In the genomic region with DNA sequence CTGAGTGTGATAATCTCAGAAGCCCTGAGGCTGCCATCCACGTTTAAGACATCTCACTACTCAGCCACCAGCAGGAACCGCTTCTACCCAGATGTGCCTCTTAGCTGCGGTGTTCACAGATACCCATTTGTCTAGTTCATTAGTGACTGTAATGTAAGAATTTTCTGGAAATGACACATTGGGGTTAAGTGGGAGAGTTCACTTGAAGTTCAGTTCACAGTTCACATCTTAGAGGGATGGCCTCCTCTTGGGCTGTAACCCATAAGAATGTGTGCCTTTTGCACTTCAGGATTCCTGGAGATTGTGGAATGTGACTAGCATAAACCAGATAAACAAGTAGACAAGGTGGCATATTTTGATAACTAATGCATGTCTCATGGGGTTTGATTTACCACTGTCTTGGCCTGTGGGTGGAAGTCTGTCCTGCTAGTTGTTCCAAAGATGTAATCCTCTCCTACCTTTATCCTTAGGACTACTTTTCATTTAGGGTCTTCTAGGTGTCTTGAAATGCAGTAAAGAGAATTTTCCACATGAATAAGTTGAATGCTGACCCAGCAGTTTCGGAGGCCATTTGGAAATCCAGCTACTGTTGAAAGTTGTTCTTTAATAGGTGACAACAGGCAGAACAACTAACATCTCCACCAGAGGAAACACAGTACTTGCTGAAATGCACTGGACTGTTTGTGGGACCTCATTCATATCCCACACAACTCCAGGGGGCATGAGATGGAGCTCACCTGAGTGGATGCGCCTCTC, we compare ENCODE assay signal across 18 cellular contexts.
"Had no signal": no experiment of that assay in that cellular context is flagged by ENCODE, and none has a peak within 500 bp of the region (broad histone marks: within the 10 kb centered on the region; RNA-seq: fewer than 3 reads in every experiment).

No MANE protein-coding gene starts in this region.

- ATAC-seq: heart right ventricle; left colon; stimulated activated naive CD8-positive, alpha-beta T cell treated with anti-CD3 and anti-CD28 coated beads, Interleukin-15, Interleukin-2, amounts not matched to agents 100 U/mL and 50 U/mL, for 24 hours had no signal

- H3K27ac ChIP-seq: heart right ventricle, lower lobe of right lung, tibial artery had no signal

- H3K4me3 ChIP-seq: heart right ventricle, lower lobe of right lung, tibial artery had no signal

- H3K9me3 ChIP-seq: heart right ventricle, lower lobe of right lung, tibial artery had no signal

- H3K27me3 ChIP-seq: heart right ventricle, tibial artery had no signal

- H3K36me3 ChIP-seq: heart right ventricle, lower lobe of right lung, tibial artery had no signal

- H3K4me1 ChIP-seq: lower lobe of right lung, tibial artery had no signal

- DNase-seq: activated CD4-positive, alpha-beta memory T cell treated with anti-CD3 and anti-CD28 coated beads, Interleukin-2, amount 10 ng/mL, durations not matched to agents 7 days and 5 days; activated CD4-positive, alpha-beta T cell treated with anti-CD3 and anti-CD28 coated beads for 48 hours; activated CD4-positive, CD25-positive, alpha-beta regulatory T cell; activated naive CD4-positive, alpha-beta T cell treated with anti-CD3 and anti-CD28 coated beads for 36 hours; activated T-cell treated with anti-CD3 and anti-CD28 coated beads, Interleukin-2, amount 50 U/mL, for 24 hours; anterior cingulate cortex; cortex of kidney; effector CD4-positive, alpha-beta T cell; heart right ventricle; left colon; lower lobe of right lung; midbrain; stimulated activated CD4-positive, alpha-beta T cell treated with anti-CD3 and anti-CD28 coated beads, Interleukin-2, amount 100 ng/mL, for 24 hours; stimulated activated naive CD8-positive, alpha-beta T cell treated with anti-CD3 and anti-CD28 coated beads, Interleukin-15, Interleukin-2, amounts not matched to agents 100 U/mL and 50 U/mL, for 24 hours; substantia nigra; T-helper 1 cell; T-helper 9 cell; tibial artery had no signal
